In genomic region chr6:105835373-105835772, GRCh38 we compare ENCODE assay signal across 9 cellular contexts.
DNase-seq lines count a peak whose midpoint lies in the region; ATAC-seq, FAIRE-seq and TF ChIP-seq lines count a peak whose summit lies in the region.
"Had no signal": no experiment of that assay in that cellular context is flagged by ENCODE, and none has a peak within 500 bp of the region (broad histone marks: within the 10 kb centered on the region; RNA-seq: fewer than 3 reads in every experiment).

No MANE protein-coding gene starts in this region.

- no peak overlapping the region for H3K23ac ChIP-seq in mesendoderm (ENCODE audit: low read length)

- no peak overlapping the region for H3K4ac ChIP-seq in mesendoderm (ENCODE audit: low read depth, low read length)

- H3K79me2 ChIP-seq in K562 (ENCODE audit: control insufficient read depth, insufficient read depth, low read length) (no peaks in the 10 kb centered on the region), mesendoderm (ENCODE audit: control insufficient read depth, insufficient read depth, low read length) (no peaks in the 10 kb centered on the region)

- no peak overlapping the region for H2BK15ac ChIP-seq in mesendoderm (replicated peaks; ENCODE audit: low read depth)

- intact Hi-C loops in K562 (cut with micrococcal nuclease) = loop anchor here (1.0 kb wide), 2 partner anchors 42 to 102 kb away; no protein-coding TSS in a partner anchor
- intact Hi-C loops in kidney (cut with DNase I) = no loop called here

- DNase-seq in EL (peak; percentile 21), KBM-7 (peak; percentile 67), K562 (ENCODE audit: extremely low read depth in 1 of 4, low spot score in 3 of 4) (peak; percentile 40 to 79 (median 62)), mesendoderm (peak; percentile 86), NCI-H345 (lab: John Stamatoyannopoulos, UW) (no peak), kidney (no peak)
- DNase-seq: head of caudate nucleus had no signal

- POLR2A ChIA-PET in K562 (lab: Yijun Ruan, JAX) = interaction anchor here (0.7 to 1.1 kb wide), 4 partner anchors 11 to 148 kb away, joined by 3 to 4 read pairs (median 3); no protein-coding TSS in a partner anchor

- no peaks in the 10 kb centered on the region for H3K79me1 ChIP-seq in mesendoderm (ENCODE audit: low read length)

- no peaks in the 10 kb centered on the region for H4K20me1 ChIP-seq in K562 (replicated peaks; ENCODE audit: control insufficient read depth, insufficient read depth, low read length)

- H3K4me2 ChIP-seq in K562 (ENCODE audit: insufficient read depth, low read length) (no peak overlapping the region), mesendoderm (ENCODE audit: low read length) (no peak overlapping the region)

- H3K18ac ChIP-seq in mesendoderm (ENCODE audit: low read length) = no peak overlapping the region

- CTCF ChIA-PET in K562 (lab: Yijun Ruan, JAX; ENCODE audit: low intra/inter-chr PET ratio) = no interaction called here

- 16% methylated on average over 6 of the region's 6 CpGs for WGBS in K562 (ENCODE audit: insufficient coverage, low coverage, missing lambda C conversion rate)
- no CpG with 5 or more reads among the region's 6 CpGs for WGBS in mesendoderm (ENCODE audit: extremely low coverage, insufficient coverage, low lambda C conversion rate)

- no peaks in the 10 kb centered on the region for H3K9me1 ChIP-seq in K562 (ENCODE audit: control insufficient read depth, insufficient read depth, low read length)

- in situ Hi-C loops in KBM-7 (cut with MboI; ENCODE audit: low pct_unique_long_range_greater_than_20kb, low sequenced_read_pairs) (no loop called here), K562 (cut with MboI) (no loop called here)

- FAIRE-seq in K562 (lab: Jason Lieb, UNC) (peak; percentile 76), kidney (lab: Jason Lieb, UNC) (no peak)
- FAIRE-seq: TTC549 had no signal

- H4K5ac ChIP-seq in mesendoderm (ENCODE audit: low read length) = no peak overlapping the region

- H3K9me3 ChIP-seq in K562 (replicated peaks; ENCODE audit: control insufficient read depth, insufficient read depth, low read depth, low read length) = no peaks in the 10 kb centered on the region
- no peaks in the 10 kb centered on the region for H3K9me3 ChIP-seq in kidney (ENCODE audit: control insufficient read depth in 1 of 2, low read length in 2 of 2)

- H3K27ac ChIP-seq in K562 (ENCODE audit: extremely low read depth, low read depth, low read length) (no peak overlapping the region), mesendoderm (ENCODE audit: low read depth, low read length) (no peak overlapping the region), kidney (ENCODE audit: low read depth in 2 of 2, low read length in 2 of 2) (no peak overlapping the region)

- no peaks in the 10 kb centered on the region for H3K27me3 ChIP-seq in K562 (ENCODE audit: control insufficient read depth in 2 of 2, insufficient read depth in 2 of 2, low read length in 2 of 2)
- H3K27me3 ChIP-seq in mesendoderm (ENCODE audit: insufficient read depth, low read length, poor library complexity) = no peaks in the 10 kb centered on the region

- ATAC-seq in K562 (peak; percentile 97), HG03196 (IDR thresholded peaks at IDR 0.05; ENCODE audit: unreplicated experiment) (no peak)

- no TSS peak for BruUV-seq in K562 (replicated peaks; lab: Mats Ljungman, UMichigan)

- TF ChIP-seq POLR2A in K562 (conservative IDR thresholded peaks at IDR 0.05) = no peak

- H2AFZ ChIP-seq in K562 (ENCODE audit: low read depth, low read length) = peak overlapping the region; percentile 5; the same call in 1 of the 2 replicates

- H3K9ac ChIP-seq in K562 (ENCODE audit: insufficient read depth in 1 of 2, low read depth in 2 of 2, low read length in 2 of 2) (no peak overlapping the region), mesendoderm (ENCODE audit: low read length) (no peak overlapping the region), kidney (ENCODE audit: low read length in 2 of 2) (no peak overlapping the region)

- H3K4me3 ChIP-seq in K562 (no peak overlapping the region), mesendoderm (ENCODE audit: low read length) (no peak overlapping the region), kidney (ENCODE audit: low read length in 2 of 2) (no peak overlapping the region)

- H4K8ac ChIP-seq in mesendoderm (ENCODE audit: low read depth, low read length) = no peak overlapping the region

- H3K56ac ChIP-seq in mesendoderm (ENCODE audit: low read length) = no peak overlapping the region

- H2BK5ac ChIP-seq in mesendoderm (ENCODE audit: low read length) = no peak overlapping the region

- H2AK5ac ChIP-seq in mesendoderm (ENCODE audit: low read length) = no peak overlapping the region

- H3K36me3 ChIP-seq in K562 (ENCODE audit: control insufficient read depth, insufficient read depth, low read length) = no peaks in the 10 kb centered on the region
- no peaks in the 10 kb centered on the region for H3K36me3 ChIP-seq in mesendoderm (ENCODE audit: control insufficient read depth, insufficient read depth, low read length)
- no peaks in the 10 kb centered on the region for H3K36me3 ChIP-seq in kidney (ENCODE audit: control insufficient read depth in 1 of 2, insufficient read depth in 2 of 2, low read length in 2 of 2)

- no peak overlapping the region for H2BK120ac ChIP-seq in mesendoderm (ENCODE audit: low read depth, low read length)

- TF ChIP-seq EP300 in K562 (IDR thresholded peaks at IDR 0.05; ENCODE audit: low read length) = peak; percentile 39; the same call in 1 of the 2 replicates

- H3K4me1 ChIP-seq in K562 (replicated peaks in 1 of 2; ENCODE audit: control insufficient read depth in 2 of 2, insufficient read depth in 2 of 2, low read length in 2 of 2) (peaks cover 0 to 16% of the 10 kb centered on the region in 2 experiments; a peak in 3 of 5 replicates), mesendoderm (ENCODE audit: control insufficient read depth, low read depth, low read length) (no peaks in the 10 kb centered on the region), kidney (ENCODE audit: control insufficient read depth in 1 of 2, insufficient read depth in 1 of 2, low read depth in 1 of 2, low read length in 2 of 2) (no peaks in the 10 kb centered on the region)

- peak; percentile 75 to 87 for TF ChIP-seq RAD21 in K562 (CRISPR knock-in tag; conservative IDR thresholded peaks at IDR 0.05 in 1 of 2, IDR thresholded peaks at IDR 0.05 in 1 of 2)

- TF ChIP-seq CTCF in K562 (IDR thresholded peaks at IDR 0.05 in 2 of 3, conservative IDR thresholded peaks at IDR 0.05 in 1 of 3; ENCODE audit: insufficient read depth in 2 of 3, low read depth in 1 of 3, low read length in 3 of 3) (peak; percentile 73 to 80 (median 79)), kidney (IDR thresholded peaks at IDR 0.05; ENCODE audit: borderline replicate concordance, extremely low read depth, insufficient read depth) (no peak)

TF ChIP-seq in K562, 482 proteins besides CTCF, POLR2A, EP300 and RAD21 (continues in another document):
- TF ChIP-seq FOXK2 (conservative IDR thresholded peaks at IDR 0.05 in 1 of 2, IDR thresholded peaks at IDR 0.05 in 1 of 2; ENCODE audit: low read depth in 2 of 2) = 0 out of 4 replicates have a peak, but pooled peaks of 1 of the 2 experiments have one; percentile 23
- 0 out of 2 replicates have a peak, but pooled peaks have one; percentile 65 for TF ChIP-seq KLF1 (tag; IDR thresholded peaks at IDR 0.05)
- TF ChIP-seq CREM (IDR thresholded peaks at IDR 0.05; ENCODE audit: low read depth) = peak; percentile 22; the same call in 1 of the 2 replicates
- TF ChIP-seq NFE2 (IDR thresholded peaks at IDR 0.05; ENCODE audit: low read depth) = peak; percentile 16; the same call in 1 of the 2 replicates
- no peak for TF ChIP-seq SNIP1 (IDR thresholded peaks at IDR 0.05; ENCODE audit: low read depth)
- 0 out of 2 replicates have a peak, but pooled peaks have one; percentile 11 for TF ChIP-seq JUN (IDR thresholded peaks at IDR 0.05; ENCODE audit: borderline replicate concordance, low read depth, low read length)
- no peak for TF ChIP-seq JUN (CRISPR knock-in tag; IDR thresholded peaks at IDR 0.05; ENCODE audit: borderline replicate concordance)
- no peak for TF ChIP-seq DPF2 (IDR thresholded peaks at IDR 0.05)
- TF ChIP-seq JUND (IDR thresholded peaks at IDR 0.05; ENCODE audit: borderline replicate concordance, low read depth, low read length) = peak; percentile 49; the same call in 1 of the 2 replicates
- TF ChIP-seq JUND (tag; IDR thresholded peaks at IDR 0.05; ENCODE audit: borderline replicate concordance, low read depth, low read length) = 0 out of 3 replicates have a peak, but pooled peaks have one; percentile 37
- TF ChIP-seq TEAD4 (IDR thresholded peaks at IDR 0.05; ENCODE audit: low read length) = peak; percentile 19; the same call in 1 of the 2 replicates
- no peak for TF ChIP-seq TEAD4 (CRISPR knock-in tag; IDR thresholded peaks at IDR 0.05; ENCODE audit: borderline replicate concordance)
- 0 out of 2 replicates have a peak, but pooled peaks have one; percentile 26 for TF ChIP-seq ZNF592 (IDR thresholded peaks at IDR 0.05)
- 0 out of 2 replicates have a peak, but pooled peaks have one; percentile 10 for TF ChIP-seq KLF16 (IDR thresholded peaks at IDR 0.05)

Comparison
In these comparisons a context has a peak if more than half of its experiments do, and no peak if none do; other contexts are left out.
1. DNase-seq: peak in EL (single experiment), KBM-7 (single experiment), K562 (4 of 4) and mesendoderm (single experiment); none in NCI-H345 (single experiment) and kidney (single experiment).